Comparison of ENCODE assay signal across 26 cellular contexts in the genomic region with DNA sequence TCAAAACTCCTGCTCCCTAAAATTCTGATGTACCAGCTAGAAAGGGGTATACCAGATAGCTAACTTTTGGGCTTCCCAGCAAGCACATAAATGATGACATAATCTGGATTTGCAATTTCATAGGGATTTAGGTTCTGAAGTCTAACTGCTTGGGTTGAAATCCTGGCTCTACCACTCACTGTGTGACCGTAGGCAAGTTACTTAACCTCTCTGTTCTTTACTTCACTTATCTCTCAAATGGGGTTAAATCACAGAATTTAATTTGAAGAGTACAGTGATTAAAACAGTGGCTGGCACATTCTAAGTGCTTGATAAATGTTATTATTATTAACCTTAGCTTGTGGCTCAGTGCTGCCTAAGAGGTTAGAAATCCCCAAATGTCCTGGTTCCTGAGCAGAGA. TPM values are rescaled to one million over a fixed set of nuclear protein-coding genes. Genes with fewer than 3 reads are reported as not detected.
"Had no signal": no experiment of that assay in that cellular context is flagged by ENCODE, and none has a peak within 500 bp of the region (broad histone marks: within the 10 kb centered on the region; RNA-seq: fewer than 3 reads in every experiment).

No MANE protein-coding gene starts in this region.

- H3K36me3 ChIP-seq: heart right ventricle, lower lobe of right lung, neutrophil, ovary, prostate gland, sigmoid colon, spleen, suprapubic skin, thoracic aorta, tibial artery, upper lobe of right lung had no signal

- FAIRE-seq: small intestine, urothelium cell line had no signal

- H3K4me2 ChIP-seq: hepatocyte had no signal

- ATAC-seq: left lobe of liver; lower lobe of right lung; naive thymus-derived CD8-positive, alpha-beta T cell had no signal

- H3K27me3 ChIP-seq: hepatocyte, ovary, sigmoid colon, tibial artery, upper lobe of right lung had no signal

- H3K36me3 Mint-ChIP-seq: naive thymus-derived CD8-positive, alpha-beta T cell; stimulated activated effector memory CD8-positive, alpha-beta T cell treated with anti-CD3 and anti-CD28 coated beads, Interleukin-12 subunit alpha, Interleukin-12 subunit beta, amount 100 ng/mL, for 72 hours had no signal

- H3K79me2 ChIP-seq: hepatocyte had no signal

- DNase-seq: lower lobe of right lung; mammary epithelial cell; mesenchymal stem cell; naive thymus-derived CD8-positive, alpha-beta T cell; occipital lobe; ovary; right cardiac atrium; sigmoid colon; small intestine; spleen; stimulated activated CD4-positive, alpha-beta T cell treated with anti-CD3 and anti-CD28 coated beads, Interleukin-4, amount 100 ng/mL, for 24 hours; stimulated activated naive CD4-positive, alpha-beta T cell; tibial artery; trophoblast cell; upper lobe of right lung had no signal

- H3K27ac Mint-ChIP-seq: naive thymus-derived CD8-positive, alpha-beta T cell; stimulated activated effector memory CD8-positive, alpha-beta T cell treated with anti-CD3 and anti-CD28 coated beads, Interleukin-12 subunit alpha, Interleukin-12 subunit beta, amount 100 ng/mL, for 72 hours; stimulated activated naive CD8-positive, alpha-beta T cell treated with anti-CD3 and anti-CD28 coated beads, Interleukin-15, Interleukin-2, amounts not matched to agents 100 ng/mL and 50 ng/mL, for 24 hours had no signal

- H3K4me1 ChIP-seq: lower lobe of right lung, prostate gland, sigmoid colon, spleen, suprapubic skin, tibial artery, upper lobe of right lung had no signal

- H3K9me3 Mint-ChIP-seq: naive thymus-derived CD8-positive, alpha-beta T cell; nephron; stimulated activated effector memory CD8-positive, alpha-beta T cell treated with anti-CD3 and anti-CD28 coated beads, Interleukin-12 subunit alpha, Interleukin-12 subunit beta, amount 100 ng/mL, for 72 hours; stimulated activated naive CD8-positive, alpha-beta T cell treated with anti-CD3 and anti-CD28 coated beads, Interleukin-15, Interleukin-2, amounts not matched to agents 100 ng/mL and 50 ng/mL, for 24 hours had no signal

- H3K27ac ChIP-seq: heart right ventricle, hepatocyte, lower lobe of right lung, neutrophil, ovary, prostate gland, sigmoid colon, spleen, suprapubic skin, thoracic aorta, tibial artery, upper lobe of right lung had no signal

- H3K9me3 ChIP-seq: heart right ventricle, lower lobe of right lung, neutrophil, ovary, prostate gland, sigmoid colon, spleen, suprapubic skin, thoracic aorta, tibial artery, upper lobe of right lung had no signal

- H3K4me3 ChIP-seq: heart right ventricle, hepatocyte, lower lobe of right lung, ovary, prostate gland, sigmoid colon, spleen, suprapubic skin, thoracic aorta, tibial artery, upper lobe of right lung had no signal

- H3K4me3 Mint-ChIP-seq: naive thymus-derived CD8-positive, alpha-beta T cell; nephron; stimulated activated effector memory CD8-positive, alpha-beta T cell treated with anti-CD3 and anti-CD28 coated beads, Interleukin-12 subunit alpha, Interleukin-12 subunit beta, amount 100 ng/mL, for 72 hours; stimulated activated naive CD8-positive, alpha-beta T cell treated with anti-CD3 and anti-CD28 coated beads, Interleukin-15, Interleukin-2, amounts not matched to agents 100 ng/mL and 50 ng/mL, for 24 hours had no signal

- H3K4me1 Mint-ChIP-seq: naive thymus-derived CD8-positive, alpha-beta T cell; stimulated activated effector memory CD8-positive, alpha-beta T cell treated with anti-CD3 and anti-CD28 coated beads, Interleukin-12 subunit alpha, Interleukin-12 subunit beta, amount 100 ng/mL, for 72 hours had no signal

- H2AFZ ChIP-seq: hepatocyte had no signal

RNA-seq across cellular contexts. Expression of a gene that starts 49.1 kb away (rescaled TPM):
- total RNA-seq: naive thymus-derived CD8-positive, alpha-beta T cell had no signal
